ENCODE assay signal across 19 cellular contexts in genomic region chr2:25615920-25616319, GRCh38.
"Had no signal": no experiment of that assay in that cellular context is flagged by ENCODE, and none has a peak within 500 bp of the region (broad histone marks: within the 10 kb centered on the region; RNA-seq: fewer than 3 reads in every experiment).

No MANE protein-coding gene starts in this region.

- H3K27me3 ChIP-seq: esophagus muscularis mucosa, sigmoid colon, upper lobe of right lung had no signal

- ATAC-seq: activated CD4-positive, CD25-positive, alpha-beta regulatory T cell treated with anti-CD3 and anti-CD28 coated beads, Interleukin-2, amount 50 U/mL, for 24 hours; activated naive CD8-positive, alpha-beta T cell treated with anti-CD3 and anti-CD28 coated beads, Interleukin-2, amount 50 U/mL, for 24 hours; lower lobe of right lung; natural killer cell treated with Interleukin-12 subunit alpha and Interleukin-12 subunit beta and Interleukin-15 and Interleukin-18, amount 100 ng/mL, for 72 hours; stimulated activated memory B cell treated with anti-CD40 and anti-IgM and Interleukin-4, amounts not matched to agents 10 μg/mL and 1 μg/mL and 100 μg/mL, for 72 hours; upper lobe of right lung had no signal

- DNase-seq: activated CD4-positive, alpha-beta T cell treated with anti-CD3 and anti-CD28 coated beads, Interleukin-2, amount 10 ng/mL, durations not matched to agents 7 days and 5 days; activated CD8-positive, alpha-beta memory T cell treated with anti-CD3 and anti-CD28 coated beads, Interleukin-2, amount 50 U/mL, for 4 hours; activated effector memory CD4-positive, alpha-beta T cell treated with Interleukin-2 at 50 U/mL for 16 hours; activated naive CD4-positive, alpha-beta T cell treated with anti-CD3 and anti-CD28 coated beads, Interleukin-2, amount 10 ng/mL, durations not matched to agents 7 days and 5 days; activated naive CD8-positive, alpha-beta T cell treated with anti-CD3 and anti-CD28 coated beads, Interleukin-2, amount 50 U/mL, for 24 hours; activated T-cell treated with anti-CD3 and anti-CD28 coated beads, Interleukin-2, amount 50 U/mL, for 48 hours; anterior cingulate cortex; caudate nucleus; effector CD4-positive, alpha-beta T cell; lower lobe of right lung; sigmoid colon; stimulated activated CD4-positive, alpha-beta T cell treated with anti-CD3 and anti-CD28 coated beads, Interleukin-4, amount 100 ng/mL, for 4 hours; upper lobe of right lung had no signal

- H3K4me1 ChIP-seq: lower lobe of right lung, upper lobe of right lung had no signal

- H3K27ac ChIP-seq: coronary artery, esophagus muscularis mucosa, lower lobe of right lung, sigmoid colon, thoracic aorta, upper lobe of right lung had no signal

- H3K9me3 ChIP-seq: esophagus muscularis mucosa, lower lobe of right lung, sigmoid colon, thoracic aorta, upper lobe of right lung had no signal

- H3K4me3 ChIP-seq: coronary artery, esophagus muscularis mucosa, lower lobe of right lung, sigmoid colon, thoracic aorta, upper lobe of right lung had no signal

- H3K36me3 ChIP-seq: esophagus muscularis mucosa, lower lobe of right lung, sigmoid colon, thoracic aorta, upper lobe of right lung had no signal
